ENCODE assay signal across 7 cellular contexts in the genomic region with DNA sequence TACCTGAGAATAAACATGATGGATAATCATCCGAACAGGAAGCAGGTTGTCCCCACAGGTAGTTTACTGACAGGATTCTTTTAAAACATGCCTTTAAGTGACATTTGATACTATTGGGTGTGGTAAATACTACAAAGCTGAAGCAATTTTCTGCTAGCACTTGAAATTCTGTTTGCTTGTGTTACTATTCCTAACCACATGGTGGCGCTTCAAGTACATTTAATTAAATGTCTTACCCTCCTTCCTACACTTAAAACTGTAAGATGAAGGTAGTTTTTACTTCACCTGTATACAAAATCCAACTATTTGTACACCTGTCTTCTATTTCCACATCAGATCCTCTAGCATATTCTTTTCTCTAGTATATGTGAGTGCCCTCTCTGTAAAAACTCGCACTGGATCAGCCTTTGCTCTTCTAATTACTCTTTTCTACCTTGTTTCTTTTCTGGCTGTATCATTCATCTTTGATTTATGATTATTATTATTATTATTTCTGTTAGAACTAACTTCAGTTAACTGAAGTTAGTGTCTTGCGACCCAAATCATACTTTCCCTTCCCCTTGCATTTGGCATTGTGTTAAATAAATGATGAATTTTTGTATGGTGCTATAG. TPM values are rescaled to one million over a fixed set of nuclear protein-coding genes. Genes with fewer than 3 reads are reported as not detected.
DNase-seq lines count a peak whose midpoint lies in the region; ATAC-seq and TF ChIP-seq lines count a peak whose summit lies in the region.

No MANE protein-coding gene starts in this region.

- no peak overlapping the region for H2AFZ ChIP-seq in H9 (ENCODE audit: low read length)
- H2AFZ ChIP-seq in PC-3 (ENCODE audit: low read length) = no peak overlapping the region

- H3K9me3 Mint-ChIP-seq in H9 = no peaks in the 10 kb centered on the region
- no peaks in the 10 kb centered on the region for H3K9me3 Mint-ChIP-seq in nephron

- no peak overlapping the region for H3T11ph ChIP-seq in H9 (ENCODE audit: low read length)

- no peak overlapping the region for H3K4me3 Mint-ChIP-seq in H9
- H3K4me3 Mint-ChIP-seq in nephron = no peak overlapping the region

- no peaks in the 10 kb centered on the region for H3K9me3 ChIP-seq in H9 (ENCODE audit: control insufficient read depth, low read depth, low read length)
- H3K9me3 ChIP-seq in PC-3 (ENCODE audit: low read length) = no peaks in the 10 kb centered on the region

- H3K9ac ChIP-seq in H9 (ENCODE audit: extremely low read depth, insufficient read length, low read length) (no peak overlapping the region), PC-3 (ENCODE audit: low read length) (no peak overlapping the region)

- H3K4me1 Mint-ChIP-seq in H9 (no peaks in the 10 kb centered on the region), nephron (no peaks in the 10 kb centered on the region)

- no CpG with 5 or more reads among the region's 4 CpGs for WGBS in H9 (ENCODE audit: extremely low coverage, insufficient read length, low lambda C conversion rate)

- no peak overlapping the region for H2BK120ac ChIP-seq in H9 (ENCODE audit: low read depth, low read length, poor library complexity, severe bottlenecking)

- 0 out of 7 replicates have a peak, but pooled peaks cover 0 to 9% (median 0%) of the 10 kb centered on the region in 3 experiments for H3K36me3 Mint-ChIP-seq in H9 (ENCODE audit: insufficient read depth in 1 of 3, low read depth in 3 of 3)
- H3K36me3 Mint-ChIP-seq in nephron (ENCODE audit: low read depth) = peaks cover 9% of the 10 kb centered on the region

- no peak overlapping the region for H3K27ac ChIP-seq in H9 (ENCODE audit: insufficient read length, low read depth, low read length)
- H3K27ac ChIP-seq in PC-3 (ENCODE audit: low read length) = no peak overlapping the region

- H3K4me1 ChIP-seq in H9 (ENCODE audit: insufficient read depth, low read length) (no peaks in the 10 kb centered on the region), PC-3 (ENCODE audit: insufficient read depth, low read length) (peaks cover 5% of the 10 kb centered on the region)

- intact Hi-C loops in PC-3 (cut with micrococcal nuclease) = loop anchor here (1.0 to 10.0 kb wide), 8 partner anchors 28 to 518 kb away; a partner anchor contains a TSS

- BruUV-seq in PC-3 (replicated peaks; lab: Mats Ljungman, UMichigan) = no TSS peak

- H4K91ac ChIP-seq in H9 (ENCODE audit: insufficient read length, low read depth, low read length) = no peak overlapping the region

- no peak overlapping the region for H3K14ac ChIP-seq in H9 (ENCODE audit: insufficient read depth, low read length)

- H3K4me3 ChIP-seq in PC-3 (ENCODE audit: low read length) = no peak overlapping the region

- H2BK15ac ChIP-seq in H9 (ENCODE audit: low read depth, low read length) = no peak overlapping the region

- no peak overlapping the region for H3K18ac ChIP-seq in H9 (ENCODE audit: insufficient read length, low read depth, low read length)

- H3K27me3 ChIP-seq in H9 (ENCODE audit: insufficient read depth, low read length) (no peaks in the 10 kb centered on the region), PC-3 (ENCODE audit: low read length) (no peaks in the 10 kb centered on the region)

- no peak overlapping the region for H2BK5ac ChIP-seq in H9 (ENCODE audit: insufficient read length, low read length)

- POLR2A ChIA-PET in PC-3 (lab: Charles Lee; ENCODE audit: unreplicated experiment) = no interaction called here

- no peak overlapping the region for H4K8ac ChIP-seq in H9 (replicated peaks; ENCODE audit: insufficient read length, low read depth, low read length)

- H3K23me2 ChIP-seq in H9 (ENCODE audit: insufficient read length, low read depth, low read length, poor library complexity, severe bottlenecking) = no peaks in the 10 kb centered on the region

- ATAC-seq in PC-3 = peak; percentile 41
- ATAC-seq in HG02981 (IDR thresholded peaks at IDR 0.05; ENCODE audit: unreplicated experiment) = no peak
- no peak for ATAC-seq in GM21528 (IDR thresholded peaks at IDR 0.05; ENCODE audit: low FRiP score, unreplicated experiment)

- H3K56ac ChIP-seq in H9 (ENCODE audit: insufficient read length, low read depth, low read length) = no peak overlapping the region

- H3K4ac ChIP-seq in H9 (ENCODE audit: low read depth, low read length) = no peak overlapping the region

- DNase-seq in DMS53 treated with DMSO at 0.1 percent for 48 hours (lab: John Stamatoyannopoulos, UW; ENCODE audit: unreplicated experiment) (peak; percentile 64), H9 (no peak), PC-3 (peak; percentile 84)
- DNase-seq in effector CD4-positive, alpha-beta T cell = peak; percentile 24

- no peaks in the 10 kb centered on the region for H3K27me3 Mint-ChIP-seq in H9 (ENCODE audit: low read depth)
- no peaks in the 10 kb centered on the region for H3K27me3 Mint-ChIP-seq in nephron (ENCODE audit: low read depth)

- H2BK12ac ChIP-seq in H9 (ENCODE audit: insufficient read length, low read depth, low read length) = no peak overlapping the region

- H3K27ac Mint-ChIP-seq in H9 (no peak overlapping the region), nephron (peak overlapping the region in 1 of 3 experiments; percentile 15)

- H3K79me2 ChIP-seq in H9 (ENCODE audit: insufficient read depth, low read length) (no peaks in the 10 kb centered on the region), PC-3 (ENCODE audit: low read length) (no peaks in the 10 kb centered on the region)

- no peak overlapping the region for H4K5ac ChIP-seq in H9 (ENCODE audit: insufficient read length, low read depth, low read length)

- peaks cover 8% of the 10 kb centered on the region for H3K36me3 ChIP-seq in PC-3 (ENCODE audit: low read depth, low read length)

- TF ChIP-seq CTCF in H9 (conservative IDR thresholded peaks at IDR 0.05) = peak; percentile 79
- TF ChIP-seq CTCF in PC-3 (conservative IDR thresholded peaks at IDR 0.05; ENCODE audit: low read depth, low read length) = peak; percentile 89
- TF ChIP-seq CTCF in nephron (IDR thresholded peaks at IDR 0.05; ENCODE audit: unreplicated experiment in 3 of 3) = peak; percentile 59 to 77 (median 71)

- no peaks in the 10 kb centered on the region for H3K9me2 ChIP-seq in PC-3 (replicated peaks; ENCODE audit: low read length)

- no peak overlapping the region for H2AK5ac ChIP-seq in H9 (ENCODE audit: insufficient read length, low read length)

- no peaks in the 10 kb centered on the region for H4K20me1 ChIP-seq in H9 (ENCODE audit: control insufficient read depth, insufficient read depth, insufficient read length)
- H4K20me1 ChIP-seq in PC-3 (ENCODE audit: low read length) = no peaks in the 10 kb centered on the region

- H3K79me1 ChIP-seq in H9 (ENCODE audit: insufficient read depth, low read depth, low read length, poor library complexity, severe bottlenecking) = no peaks in the 10 kb centered on the region

- H3K23ac ChIP-seq in H9 (ENCODE audit: insufficient read length, low read depth, low read length) = no peak overlapping the region

- H3F3A ChIP-seq in PC-3 (ENCODE audit: low read length, unreplicated experiment) = no peaks in the 10 kb centered on the region

- H3K4me2 ChIP-seq in H9 (ENCODE audit: insufficient read depth, insufficient read length, low read length) = no peak overlapping the region
- H3K4me2 ChIP-seq in PC-3 (ENCODE audit: low read length) = no peak overlapping the region

- CTCF ChIA-PET in PC-3 (lab: Charles Lee) = interaction anchor here (0.6 to 0.7 kb wide), 2 partner anchors 32 to 918 kb away, joined by 3 read pairs; no protein-coding TSS in a partner anchor

- H2BK20ac ChIP-seq in H9 (ENCODE audit: low read depth, low read length, poor library complexity, severe bottlenecking) = no peak overlapping the region

RNA-seq across cellular contexts. Expression of a gene that starts 18.4 kb away (rescaled TPM):
- total RNA-seq in H9 (2021) (25.9 and 26.0 TPM in 2 replicates), PC-3 (2014; rRNA removed) (31.4 and 42.1 TPM in 2 replicates)

RNA-seq across cellular contexts. Expression of a gene that starts 30.8 kb away (rescaled TPM):
- total RNA-seq in H9 (2021) = 1.6 and 1.8 TPM in 2 replicates
- 1.4 TPM in 1 of 2 replicates, not detected in the other for total RNA-seq in PC-3 (2014; rRNA removed)
